In genomic region chr19:53185155-53185882, GRCh38 we compare ENCODE assay signal across 1 cellular context.
TF ChIP-seq lines count a peak whose summit lies in the region.

No MANE protein-coding gene starts in this region.

TF ChIP-seq in HepG2, 621 proteins besides CTCF, POLR2A, EP300 and RAD21:
- TF ChIP-seq STAG1 (CRISPR knock-in tag; IDR thresholded peaks at IDR 0.05), result peak; percentile 49
- 0 out of 2 replicates have a peak, but pooled peaks have one; percentile 44 for TF ChIP-seq ZBTB33 (CRISPR knock-in tag; IDR thresholded peaks at IDR 0.05)
TF ChIP-seq in HepG2: peak in this region for 2; not testable (repeated sequence) for 619.
